In the genomic region with DNA sequence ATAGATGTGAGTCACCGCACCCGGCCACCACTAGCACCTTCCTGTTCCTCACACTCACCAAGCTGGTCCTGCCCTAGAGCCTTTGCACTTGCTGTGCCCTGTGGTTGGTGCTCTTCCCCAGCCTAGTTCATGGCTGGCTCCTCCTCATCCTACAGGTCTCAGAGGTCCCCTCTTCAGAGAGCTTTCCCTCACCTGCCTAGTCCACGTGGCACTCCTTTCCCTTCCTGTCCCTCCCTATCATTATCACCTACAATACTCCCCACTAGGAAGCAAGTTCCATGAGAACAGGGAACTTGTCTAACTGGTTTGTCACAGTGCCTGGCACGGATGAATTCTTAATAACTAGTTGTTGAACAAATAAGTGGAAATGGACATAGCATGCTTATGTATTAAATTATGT, we compare ENCODE assay signal across 15 cellular contexts. TPM values are rescaled to one million over a fixed set of nuclear protein-coding genes. Genes with fewer than 3 reads are reported as not detected.
DNase-seq lines count a peak whose midpoint lies in the region; ATAC-seq, FAIRE-seq and TF ChIP-seq lines count a peak whose summit lies in the region.
"Had no signal": no experiment of that assay in that cellular context is flagged by ENCODE, and none has a peak within 500 bp of the region (broad histone marks: within the 10 kb centered on the region; RNA-seq: fewer than 3 reads in every experiment).

No MANE protein-coding gene starts in this region.

- TF ChIP-seq EP300 in HepG2 (IDR thresholded peaks at IDR 0.05; ENCODE audit: low read depth in 2 of 2, low read length in 2 of 2): no peak
- TF ChIP-seq EP300 in HepG2 (CRISPR knock-in tag; IDR thresholded peaks at IDR 0.05; ENCODE audit: borderline replicate concordance): no peak
- TF ChIP-seq EP300 in ovary (IDR thresholded peaks at IDR 0.05): no peak

- H3K4me2 ChIP-seq in HepG2 (ENCODE audit: low read depth, low read length) (no peak overlapping the region), mesendoderm (ENCODE audit: low read length) (no peak overlapping the region)
- H3K4me2 ChIP-seq: smooth muscle cell had no signal

- H2AK5ac ChIP-seq in mesendoderm (ENCODE audit: low read length): no peak overlapping the region

- H3K23ac ChIP-seq in mesendoderm (ENCODE audit: low read length): no peak overlapping the region

- no peak for ATAC-seq in HepG2
- ATAC-seq in HG03025 (IDR thresholded peaks at IDR 0.05; ENCODE audit: low FRiP score, unreplicated experiment): no peak
- no peak for ATAC-seq in GM21526 (IDR thresholded peaks at IDR 0.05; ENCODE audit: low FRiP score, unreplicated experiment)

- 73% methylated on average over 4 of the region's 4 CpGs for WGBS in liver
- 61% methylated on average over 4 of the region's 4 CpGs for WGBS in HepG2 (ENCODE audit: low lambda C conversion rate)
- no CpG with 5 or more reads among the region's 4 CpGs for WGBS in mesendoderm (ENCODE audit: extremely low coverage, insufficient coverage, low lambda C conversion rate)
- 75 to 76% (median 75%) methylated on average over 4 of the region's 4 CpGs for WGBS in ovary, 3 donors

- no peaks in the 10 kb centered on the region for H3K36me3 Mint-ChIP-seq in MCF 10A (ENCODE audit: insufficient read depth, unreplicated experiment)
- H3K36me3 Mint-ChIP-seq: activated naive CD4-positive, alpha-beta T cell treated with anti-CD3 and anti-CD28 coated beads, Interleukin-2, amount 50 U/mL, for 24 hours had no signal

- intact Hi-C loops in HepG2 (cut with micrococcal nuclease; ENCODE audit: unreplicated experiment) (no loop called here), MCF 10A (cut with micrococcal nuclease) (no loop called here), ovary (cut with DNase I) (no loop called here)

- no peak overlapping the region for H3K4me3 Mint-ChIP-seq in MCF 10A (ENCODE audit: unreplicated experiment)
- H3K4me3 Mint-ChIP-seq: activated naive CD4-positive, alpha-beta T cell treated with anti-CD3 and anti-CD28 coated beads, Interleukin-2, amount 50 U/mL, for 24 hours had no signal

- no peak for FAIRE-seq in HepG2 (lab: Jason Lieb, UNC)

- 0 out of 2 replicates have a peak, but pooled peaks cover 12% of the 10 kb centered on the region for H4K20me1 ChIP-seq in HepG2 (ENCODE audit: insufficient read depth, low read length)

- H2AFZ ChIP-seq in HepG2 (ENCODE audit: low read length): no peak overlapping the region

- H3K4me3 ChIP-seq in liver (ENCODE audit: low read depth in 1 of 3, low read length in 3 of 3): no peak overlapping the region
- no peak overlapping the region for H3K4me3 ChIP-seq in HepG2 (replicated peaks in 1 of 3; ENCODE audit: insufficient read depth in 1 of 3, low read depth in 2 of 3, low read length in 3 of 3)
- H3K4me3 ChIP-seq in mesendoderm (ENCODE audit: low read length): no peak overlapping the region
- no peak overlapping the region for H3K4me3 ChIP-seq in ovary
- H3K4me3 ChIP-seq: smooth muscle cell had no signal

- H3K9me3 ChIP-seq in liver (ENCODE audit: control insufficient read depth in 4 of 4, low read length in 3 of 4) (no peaks in the 10 kb centered on the region), HepG2 (ENCODE audit: low read length) (no peaks in the 10 kb centered on the region), ovary (no peaks in the 10 kb centered on the region)

- peak overlapping the region; percentile 10 for H3K27ac Mint-ChIP-seq in MCF 10A (ENCODE audit: low read depth, unreplicated experiment)
- H3K27ac Mint-ChIP-seq: activated naive CD4-positive, alpha-beta T cell treated with anti-CD3 and anti-CD28 coated beads, Interleukin-2, amount 50 U/mL, for 24 hours had no signal

- H3K27me3 Mint-ChIP-seq in MCF 10A (ENCODE audit: insufficient read depth, unreplicated experiment): no peaks in the 10 kb centered on the region
- H3K27me3 Mint-ChIP-seq: activated naive CD4-positive, alpha-beta T cell treated with anti-CD3 and anti-CD28 coated beads, Interleukin-2, amount 50 U/mL, for 24 hours had no signal

- no peak overlapping the region for H3K56ac ChIP-seq in mesendoderm (ENCODE audit: low read length)

- H3K4me1 ChIP-seq in liver (ENCODE audit: control insufficient read depth in 4 of 4, insufficient read depth in 4 of 4, low read length in 3 of 4) (peaks cover 7 to 12% (median 10%) of the 10 kb centered on the region in 4 donors), HepG2 (ENCODE audit: insufficient read depth, low read length) (peaks cover 41% of the 10 kb centered on the region), mesendoderm (ENCODE audit: control insufficient read depth, low read depth, low read length) (peaks cover 10% of the 10 kb centered on the region), ovary (ENCODE audit: insufficient read depth) (no peaks in the 10 kb centered on the region)

- no peaks in the 10 kb centered on the region for H3K79me1 ChIP-seq in mesendoderm (ENCODE audit: low read length)

- peaks cover 33% of the 10 kb centered on the region for H3K4me1 Mint-ChIP-seq in MCF 10A (ENCODE audit: insufficient read depth, unreplicated experiment)

- no peaks in the 10 kb centered on the region for H3K27me3 ChIP-seq in liver (ENCODE audit: control insufficient read depth in 4 of 4, insufficient read depth in 4 of 4, low read length in 3 of 4)
- peaks cover 7 to 61% of the 10 kb centered on the region in 2 experiments for H3K27me3 ChIP-seq in HepG2 (ENCODE audit: control insufficient read depth in 1 of 2, insufficient read depth in 2 of 2, low read length in 2 of 2)
- no peaks in the 10 kb centered on the region for H3K27me3 ChIP-seq in mesendoderm (ENCODE audit: insufficient read depth, low read length, poor library complexity)
- no peaks in the 10 kb centered on the region for H3K27me3 ChIP-seq in ovary

- H2BK120ac ChIP-seq in mesendoderm (ENCODE audit: low read depth, low read length): no peak overlapping the region

- in situ Hi-C loops in HepG2 (cut with HindIII; ENCODE audit: extremely low pct_ligation_motif_present, low pct_unique_long_range_greater_than_20kb): no loop called here

- no peak overlapping the region for H2BK15ac ChIP-seq in mesendoderm (replicated peaks; ENCODE audit: low read depth)

- H4K8ac ChIP-seq in mesendoderm (ENCODE audit: low read depth, low read length): no peak overlapping the region

- no peak overlapping the region for H4K5ac ChIP-seq in mesendoderm (ENCODE audit: low read length)

- no peak overlapping the region for H2BK5ac ChIP-seq in mesendoderm (ENCODE audit: low read length)

- POLR2A ChIA-PET in HepG2 (lab: Yijun Ruan, JAX): no interaction called here
- POLR2A ChIA-PET in MCF 10A (lab: Yijun Ruan, JAX): interaction anchor here (0.6 to 0.9 kb wide), 2 partner anchors 17 to 95 kb away, joined by 3 to 6 read pairs; no protein-coding TSS in a partner anchor

- no peak for DNase-seq in HepG2 (ENCODE audit: low spot score)
- DNase-seq in MCF 10A (ENCODE audit: unreplicated experiment): peak; percentile 9
- DNase-seq in mesendoderm: peak; percentile 77
- no peak for DNase-seq in ovary
- DNase-seq in NCI-H82 (lab: John Stamatoyannopoulos, UW): no peak
- DNase-seq: ACHN; activated CD4-positive, alpha-beta T cell treated with anti-CD3 and anti-CD28 coated beads, Interleukin-2, amount 50 U/mL, for 4 hours; effector CD8-positive, alpha-beta T cell; KBM-7; NCI-H524 had no signal

- no peak overlapping the region for H3K9ac ChIP-seq in liver (ENCODE audit: low read depth in 1 of 2, low read length in 2 of 2)
- H3K9ac ChIP-seq in HepG2 (ENCODE audit: insufficient read depth, low read depth, low read length): no peak overlapping the region
- H3K9ac ChIP-seq in mesendoderm (ENCODE audit: low read length): no peak overlapping the region

- no TSS peak for BruUV-seq in HepG2 (replicated peaks; lab: Mats Ljungman, UMichigan)
- BruUV-seq in MCF 10A (replicated peaks; lab: Mats Ljungman, UMichigan): no TSS peak

- no peak overlapping the region for H3K4ac ChIP-seq in mesendoderm (ENCODE audit: low read depth, low read length)

- CTCF ChIA-PET in HepG2 (lab: Yijun Ruan, JAX; ENCODE audit: low intra/inter-chr PET ratio, low total read pairs) (no interaction called here), MCF 10A (lab: Yijun Ruan, JAX) (no interaction called here)

- no peak for TF ChIP-seq RAD21 in liver (IDR thresholded peaks at IDR 0.05)
- no peak for TF ChIP-seq RAD21 in HepG2 (CRISPR knock-in tag; IDR thresholded peaks at IDR 0.05)

- TF ChIP-seq POLR2A in HepG2 (IDR thresholded peaks at IDR 0.05; ENCODE audit: insufficient read depth in 1 of 2, low read depth in 2 of 2, low read length in 2 of 2) (no peak), ovary (IDR thresholded peaks at IDR 0.05) (no peak)

- H3K27ac ChIP-seq in liver (ENCODE audit: low read depth in 1 of 2, low read length in 2 of 2): peak overlapping the region in 1 of 2 donors; percentile 12
- no peak overlapping the region for H3K27ac ChIP-seq in HepG2 (ENCODE audit: extremely low read length, insufficient read depth, low read length)
- no peak overlapping the region for H3K27ac ChIP-seq in mesendoderm (ENCODE audit: low read depth, low read length)
- H3K27ac ChIP-seq in ovary: no peak overlapping the region

- H3K18ac ChIP-seq in mesendoderm (ENCODE audit: low read length): no peak overlapping the region

- no peaks in the 10 kb centered on the region for H3K79me2 ChIP-seq in HepG2 (ENCODE audit: insufficient read depth, low read length)
- H3K79me2 ChIP-seq in mesendoderm (ENCODE audit: control insufficient read depth, insufficient read depth, low read length): no peaks in the 10 kb centered on the region

- H3K36me3 ChIP-seq in liver (ENCODE audit: control insufficient read depth in 4 of 4, insufficient read depth in 3 of 4, low read depth in 1 of 4, low read length in 3 of 4) (no peaks in the 10 kb centered on the region), HepG2 (replicated peaks in 1 of 2; ENCODE audit: control insufficient read depth in 1 of 2, insufficient read depth in 2 of 2, low read length in 2 of 2) (no peaks in the 10 kb centered on the region), mesendoderm (ENCODE audit: control insufficient read depth, insufficient read depth, low read length) (no peaks in the 10 kb centered on the region), ovary (no peaks in the 10 kb centered on the region)

- TF ChIP-seq CTCF in liver (IDR thresholded peaks at IDR 0.05; ENCODE audit: low read depth, low read length, missing input control): no peak
- no peak for TF ChIP-seq CTCF in HepG2 (CRISPR knock-in tag; IDR thresholded peaks at IDR 0.05)
- no peak for TF ChIP-seq CTCF in MCF 10A (IDR thresholded peaks at IDR 0.05; ENCODE audit: unreplicated experiment)
- no peak for TF ChIP-seq CTCF in ovary (IDR thresholded peaks at IDR 0.05)

- no peaks in the 10 kb centered on the region for H3K9me3 Mint-ChIP-seq in MCF 10A (ENCODE audit: unreplicated experiment)
- H3K9me3 Mint-ChIP-seq: activated naive CD4-positive, alpha-beta T cell treated with anti-CD3 and anti-CD28 coated beads, Interleukin-2, amount 50 U/mL, for 24 hours had no signal

RNA-seq across cellular contexts. Expression of gene TMED10, which starts 24.0 kb away (rescaled TPM):
- total RNA-seq in liver (100 to 1,000 TPM; 167 to 297 TPM), HepG2 (2016; rRNA removed; fragmentation: Illumina TruSeq; extraction: Trizol) (183 and 311 TPM in 2 replicates), MCF 10A (2022) (454 and 526 TPM in 2 replicates), ovary (100 to 1,000 TPM; 172 to 446 (median 287) TPM)
- polyA plus RNA-seq in liver (100 to 1,000 TPM; 206 to 349 TPM), HepG2 (2011; rRNA removed) (292 and 377 TPM in 2 replicates), ovary (100 to 1,000 TPM; 164 to 315 TPM)
- total RNA-seq in HepG2 (2016; cell fraction: cytosol; rRNA removed; fragmentation: Illumina TruSeq; extraction: Trizol; ENCODE audit: low read depth): 31.8 and 36.6 TPM in 2 replicates
- 191 and 318 TPM in 2 replicates for total RNA-seq in HepG2 (2016; cell fraction: insoluble cytoplasmic fraction; rRNA removed; fragmentation: Illumina TruSeq; extraction: Trizol)
- 62.0 and 63.6 TPM in 2 replicates for total RNA-seq in HepG2 (2016; cell fraction: membrane; rRNA removed; fragmentation: Illumina TruSeq; extraction: Trizol)
- 252 and 291 TPM in 2 replicates for total RNA-seq in HepG2 (2016; cell fraction: nucleus; rRNA removed; fragmentation: Illumina TruSeq; extraction: Trizol)
- 308 and 326 TPM in 2 replicates for polyA plus RNA-seq in HepG2 (2011; cell fraction: cytosol; rRNA removed)
- polyA plus RNA-seq in HepG2 (2011; cell fraction: nucleus; rRNA removed): 81.4 and 84.1 TPM in 2 replicates
- 131 and 139 TPM in 2 replicates for polyA plus RNA-seq in HepG2 (2012)
- polyA plus RNA-seq in HepG2 (2016; cell fraction: cytosol; fragmentation: Illumina TruSeq; extraction: Trizol; ENCODE audit: low read depth): 36.6 and 41.3 TPM in 2 replicates
- polyA plus RNA-seq in HepG2 (2016; cell fraction: insoluble cytoplasmic fraction; fragmentation: Illumina TruSeq; extraction: Trizol; ENCODE audit: low read depth): 162 and 165 TPM in 2 replicates
- polyA plus RNA-seq in HepG2 (2016; cell fraction: membrane; fragmentation: Illumina TruSeq; extraction: Trizol; ENCODE audit: low read depth): 58.6 and 59.0 TPM in 2 replicates
- polyA plus RNA-seq in HepG2 (2016; cell fraction: nucleus; fragmentation: Illumina TruSeq; extraction: Trizol; ENCODE audit: insufficient read depth, low read depth): 306 and 326 TPM in 2 replicates
- 546 and 919 TPM in 2 replicates for polyA minus RNA-seq in HepG2 (2011; rRNA and poly(A)+ RNA removed; ENCODE audit: low replicate concordance)
- 247 and 332 TPM in 2 replicates for polyA minus RNA-seq in HepG2 (2011; cell fraction: cytosol; rRNA and poly(A)+ RNA removed)
- polyA minus RNA-seq in HepG2 (2011; cell fraction: nucleus; rRNA and poly(A)+ RNA removed): 78.8 and 85.5 TPM in 2 replicates
- polyA plus RNA-seq in mesendoderm (2013, experiment 1 of 2): 212 TPM
- polyA plus RNA-seq in mesendoderm (2013, experiment 2 of 2): 214 TPM

Comparison
In these comparisons a context has a peak if more than half of its experiments do, and no peak if none do; other contexts are left out.
1. DNase-seq: peak in MCF 10A (single experiment) and mesendoderm (single experiment); none in HepG2 (single experiment), ovary (0 of 5) and NCI-H82 (single experiment).